In genomic region chr16:71807905-71808592, GRCh38 we compare ENCODE assay signal across 8 cellular contexts. TPM values are rescaled to one million over a fixed set of nuclear protein-coding genes. Genes with fewer than 3 reads are reported as not detected.
DNase-seq lines count a peak whose midpoint lies in the region; ATAC-seq and TF ChIP-seq lines count a peak whose summit lies in the region.

No MANE protein-coding gene starts in this region.

- H3K9me3 Mint-ChIP-seq in stimulated activated naive CD8-positive, alpha-beta T cell treated with anti-CD3 and anti-CD28 coated beads, Interleukin-15, amount 100 ng/mL, for 72 hours: no peaks in the 10 kb centered on the region

- no peak for DNase-seq in AG09309 (ENCODE audit: low read depth)
- DNase-seq in T-helper 2 cell: peak in 3 of 5 experiments; percentile 31 to 63 (median 48)
- DNase-seq in effector memory CD4-positive, alpha-beta T cell: no peak
- no peak for DNase-seq in stimulated activated naive CD8-positive, alpha-beta T cell treated with anti-CD3 and anti-CD28 coated beads, Interleukin-15, amount 100 ng/mL, for 72 hours
- no peak for DNase-seq in NCI-H146 (lab: John Stamatoyannopoulos, UW)

- H3K27ac ChIP-seq in effector memory CD4-positive, alpha-beta T cell (ENCODE audit: insufficient read depth, low read length, poor library complexity, severe bottlenecking): peak overlapping the region; percentile 99
- H3K27ac ChIP-seq in mesodermal cell (ENCODE audit: low read depth, low read length, severe bottlenecking): peak overlapping the region; percentile 99

- no peaks in the 10 kb centered on the region for H3K9me3 ChIP-seq in effector memory CD4-positive, alpha-beta T cell (ENCODE audit: control insufficient read depth, low read length)
- no peaks in the 10 kb centered on the region for H3K9me3 ChIP-seq in mesodermal cell (ENCODE audit: control insufficient read depth, low read length)

- H3K36me3 ChIP-seq in effector memory CD4-positive, alpha-beta T cell (ENCODE audit: control insufficient read depth, insufficient read depth, low read length): no peaks in the 10 kb centered on the region
- H3K36me3 ChIP-seq in mesodermal cell (ENCODE audit: control insufficient read depth, insufficient read depth, low read length): peaks cover 23% of the 10 kb centered on the region

- TF ChIP-seq CTCF in AG09309 (IDR thresholded peaks at IDR 0.05; ENCODE audit: control insufficient read depth, insufficient read depth, low read depth, low read length, missing control alignments): no peak

- WGBS in mesodermal cell (ENCODE audit: insufficient coverage in 2 of 2), 2 experiments: 0 to 1% methylated on average over 32 to 34 of the region's 44 CpGs

- H3K27me3 Mint-ChIP-seq in stimulated activated naive CD8-positive, alpha-beta T cell treated with anti-CD3 and anti-CD28 coated beads, Interleukin-15, amount 100 ng/mL, for 72 hours: no peaks in the 10 kb centered on the region

- peak overlapping the region; percentile 58 for H3K4me3 ChIP-seq in AG09309 (ENCODE audit: control insufficient read depth, low read depth, low read length)
- peak overlapping the region; percentile 88 for H3K4me3 ChIP-seq in effector memory CD4-positive, alpha-beta T cell (ENCODE audit: insufficient read depth, low read depth, low read length, poor library complexity, severe bottlenecking)
- H3K4me3 ChIP-seq in mesodermal cell (ENCODE audit: extremely low read depth, insufficient read depth, low read length, poor library complexity, severe bottlenecking): peak overlapping the region; percentile 97

- ATAC-seq in GM18909 (IDR thresholded peaks at IDR 0.05; ENCODE audit: poor library complexity, unreplicated experiment): peak; percentile 29
- peak; percentile 33 for ATAC-seq in HG03196 (IDR thresholded peaks at IDR 0.05; ENCODE audit: unreplicated experiment)
- ATAC-seq in stimulated activated naive CD8-positive, alpha-beta T cell treated with anti-CD3 and anti-CD28 coated beads, Interleukin-15, amount 100 ng/mL, for 72 hours: peak; percentile 63

- peak overlapping the region; percentile 97 to 100 for H3K4me3 Mint-ChIP-seq in stimulated activated naive CD8-positive, alpha-beta T cell treated with anti-CD3 and anti-CD28 coated beads, Interleukin-15, amount 100 ng/mL, for 72 hours

- H3K4me1 ChIP-seq in effector memory CD4-positive, alpha-beta T cell (ENCODE audit: control insufficient read depth, insufficient read depth, low read length, poor library complexity, severe bottlenecking): peaks cover 11% of the 10 kb centered on the region
- H3K4me1 ChIP-seq in mesodermal cell (ENCODE audit: control insufficient read depth, insufficient read depth, low read length, poor library complexity, severe bottlenecking): peaks cover 2% of the 10 kb centered on the region

- peaks cover 47% of the 10 kb centered on the region for H3K4me1 Mint-ChIP-seq in stimulated activated naive CD8-positive, alpha-beta T cell treated with anti-CD3 and anti-CD28 coated beads, Interleukin-15, amount 100 ng/mL, for 72 hours

- H3K27me3 ChIP-seq in effector memory CD4-positive, alpha-beta T cell (replicated peaks; ENCODE audit: control insufficient read depth, insufficient read depth, low read length, poor library complexity, severe bottlenecking): no peaks in the 10 kb centered on the region

- peak overlapping the region; percentile 100 for H3K27ac Mint-ChIP-seq in stimulated activated naive CD8-positive, alpha-beta T cell treated with anti-CD3 and anti-CD28 coated beads, Interleukin-15, amount 100 ng/mL, for 72 hours

RNA-seq across cellular contexts. Expression of gene AP1G1, which starts 0.6 kb away (rescaled TPM):
- 45.4 TPM for polyA plus RNA-seq in mesodermal cell (2013, experiment 1 of 2)
- polyA plus RNA-seq in mesodermal cell (2013, experiment 2 of 2): 41.6 TPM

RNA-seq across cellular contexts. Expression of gene ATXN1L, which starts 37.7 kb away (rescaled TPM):
- 17.8 TPM for polyA plus RNA-seq in mesodermal cell (2013, experiment 1 of 2)
- 15.6 TPM for polyA plus RNA-seq in mesodermal cell (2013, experiment 2 of 2)

Comparison
In these comparisons a context has a peak if more than half of its experiments do, and no peak if none do; other contexts are left out.
1. DNase-seq: peak in T-helper 2 cell (3 of 5); none in AG09309 (single experiment), effector memory CD4-positive, alpha-beta T cell (0 of 3), stimulated activated naive CD8-positive, alpha-beta T cell treated with anti-CD3 and anti-CD28 coated beads, Interleukin-15, amount 100 ng/mL, for 72 hours (0 of 2) and NCI-H146 (single experiment).
2. Peak in every context shown above with its lines, with median percentiles within 50 percentile points of each other: H3K4me3 ChIP-seq and ATAC-seq.